Comparison of ENCODE assay signal across 1 cellular context in the genomic region with DNA sequence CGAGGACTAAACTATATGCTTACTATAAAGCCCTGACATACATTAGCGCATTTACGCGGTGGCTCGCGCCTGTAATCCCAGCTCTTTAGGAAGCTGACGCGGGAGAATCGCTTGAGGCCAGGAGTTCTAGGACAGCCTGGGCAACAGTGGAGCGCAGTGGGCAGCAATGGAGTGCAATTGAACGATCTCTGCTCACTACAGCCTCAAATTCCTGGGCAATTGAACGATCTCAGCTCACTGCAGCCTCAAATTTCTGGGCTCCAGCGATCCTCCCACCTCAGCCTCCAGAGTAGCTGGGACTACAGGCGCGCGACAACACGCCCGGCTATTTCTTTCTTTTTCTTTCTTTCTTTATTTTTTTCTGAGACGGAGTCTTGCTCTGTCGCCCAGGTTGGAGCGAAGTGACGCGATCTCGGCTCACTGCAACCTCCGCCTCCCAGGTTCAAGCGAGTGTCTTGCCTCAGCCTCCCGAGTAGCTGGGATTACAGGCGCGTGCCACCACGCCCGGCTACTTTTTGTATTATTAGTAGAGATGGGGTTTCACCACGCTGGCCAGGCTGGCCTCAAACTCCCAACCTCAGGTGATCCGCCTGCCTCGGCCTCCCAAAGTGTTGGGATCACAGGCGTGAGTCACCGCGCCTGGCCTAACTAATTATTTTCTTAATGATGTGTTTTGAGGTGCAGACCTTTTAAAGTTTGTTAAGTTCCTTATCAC.
TF ChIP-seq lines count a peak whose summit lies in the region.

No MANE protein-coding gene starts in this region.

TF ChIP-seq in liver, 16 proteins besides CTCF, POLR2A, EP300 and RAD21 (continued from another document):
- TF ChIP-seq, protein P1, sequence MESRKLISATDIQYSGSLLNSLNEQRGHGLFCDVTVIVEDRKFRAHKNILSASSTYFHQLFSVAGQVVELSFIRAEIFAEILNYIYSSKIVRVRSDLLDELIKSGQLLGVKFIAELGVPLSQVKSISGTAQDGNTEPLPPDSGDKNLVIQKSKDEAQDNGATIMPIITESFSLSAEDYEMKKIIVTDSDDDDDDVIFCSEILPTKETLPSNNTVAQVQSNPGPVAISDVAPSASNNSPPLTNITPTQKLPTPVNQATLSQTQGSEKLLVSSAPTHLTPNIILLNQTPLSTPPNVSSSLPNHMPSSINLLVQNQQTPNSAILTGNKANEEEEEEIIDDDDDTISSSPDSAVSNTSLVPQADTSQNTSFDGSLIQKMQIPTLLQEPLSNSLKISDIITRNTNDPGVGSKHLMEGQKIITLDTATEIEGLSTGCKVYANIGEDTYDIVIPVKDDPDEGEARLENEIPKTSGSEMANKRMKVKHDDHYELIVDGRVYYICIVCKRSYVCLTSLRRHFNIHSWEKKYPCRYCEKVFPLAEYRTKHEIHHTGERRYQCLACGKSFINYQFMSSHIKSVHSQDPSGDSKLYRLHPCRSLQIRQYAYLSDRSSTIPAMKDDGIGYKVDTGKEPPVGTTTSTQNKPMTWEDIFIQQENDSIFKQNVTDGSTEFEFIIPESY (IDR thresholded peaks at IDR 0.05), result no peak
- no peak for TF ChIP-seq TAF1 (conservative IDR thresholded peaks at IDR 0.05)
- TF ChIP-seq, protein P2, sequence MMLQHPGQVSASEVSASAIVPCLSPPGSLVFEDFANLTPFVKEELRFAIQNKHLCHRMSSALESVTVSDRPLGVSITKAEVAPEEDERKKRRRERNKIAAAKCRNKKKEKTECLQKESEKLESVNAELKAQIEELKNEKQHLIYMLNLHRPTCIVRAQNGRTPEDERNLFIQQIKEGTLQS (IDR thresholded peaks at IDR 0.05), result no peak
- TF ChIP-seq YY1 (IDR thresholded peaks at IDR 0.05), result no peak
- TF ChIP-seq, protein P3, sequence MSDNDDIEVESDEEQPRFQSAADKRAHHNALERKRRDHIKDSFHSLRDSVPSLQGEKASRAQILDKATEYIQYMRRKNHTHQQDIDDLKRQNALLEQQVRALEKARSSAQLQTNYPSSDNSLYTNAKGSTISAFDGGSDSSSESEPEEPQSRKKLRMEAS (IDR thresholded peaks at IDR 0.05), result no peak
- no peak for TF ChIP-seq JUND (IDR thresholded peaks at IDR 0.05)
